In the genomic region with DNA sequence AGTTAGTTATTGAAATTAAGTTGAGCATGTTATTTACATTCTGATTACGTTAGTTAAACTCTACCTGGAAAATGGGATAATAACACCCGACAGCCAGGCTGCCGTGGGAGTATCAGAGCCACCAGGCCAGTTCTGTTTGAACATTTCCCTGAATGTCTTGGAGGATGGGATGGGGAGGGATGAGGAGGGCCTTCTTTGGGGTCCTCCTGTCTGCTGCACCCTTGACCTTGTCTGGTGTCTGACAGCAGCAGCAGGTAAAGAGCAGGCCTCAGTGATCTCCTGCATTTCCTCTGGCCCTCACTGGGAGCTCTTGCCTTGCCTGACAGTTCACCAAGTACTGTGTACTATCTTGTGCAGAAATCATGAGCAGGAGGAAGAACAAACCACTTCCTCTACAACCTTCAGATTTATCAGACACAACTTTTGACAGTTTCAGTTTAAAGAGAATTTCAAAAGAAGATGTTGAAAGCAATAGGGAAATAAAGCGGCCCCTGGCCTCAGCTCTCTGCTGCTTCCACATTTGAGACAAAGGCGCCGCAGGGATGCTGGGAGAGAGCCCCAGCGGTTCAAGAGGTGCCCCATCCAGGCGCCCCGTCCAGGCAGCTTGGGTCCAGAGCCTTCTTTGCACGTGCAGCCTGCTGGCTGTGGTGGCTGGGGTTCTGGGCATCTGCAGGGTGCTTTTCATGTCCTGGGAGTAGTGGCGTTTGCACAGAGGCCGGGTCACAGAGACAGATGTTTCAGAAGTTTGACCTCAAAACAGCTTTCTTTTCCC, we compare ENCODE assay signal across 8 cellular contexts. TPM values are rescaled to one million over a fixed set of nuclear protein-coding genes. Genes with fewer than 3 reads are reported as not detected.
A peak's percentile ranks its signal among the peaks of the same experiment; 100 is the strongest.
DNase-seq lines count a peak whose midpoint lies in the region; ATAC-seq and TF ChIP-seq lines count a peak whose summit lies in the region.

No MANE protein-coding gene starts in this region.

- DNase-seq in activated CD4-positive, alpha-beta T cell treated with anti-CD3 and anti-CD28 coated beads for 36 hours: peak; percentile 50
- no peak for DNase-seq in activated CD4-positive, alpha-beta T cell treated with anti-CD3 and anti-CD28 coated beads for 4 hours
- DNase-seq in SKM-1 (lab: John Stamatoyannopoulos, UW; ENCODE audit: unreplicated experiment) (peak; percentile 97), suprapubic skin (ENCODE audit: low spot score in 2 of 2) (no peak), hepatic stellate cell (ENCODE audit: low spot score) (no peak), glutamatergic neuron (no peak)

- TF ChIP-seq CTCF in suprapubic skin (IDR thresholded peaks at IDR 0.05) (no peak), glutamatergic neuron (IDR thresholded peaks at IDR 0.05; ENCODE audit: partially characterized antibody, unreplicated experiment) (no peak)

- H3K9me3 ChIP-seq in suprapubic skin: no peaks in the 10 kb centered on the region

- H3K4me1 Mint-ChIP-seq in activated CD4-positive, alpha-beta T cell treated with anti-CD3 and anti-CD28 coated beads for 36 hours: peaks cover 75% of the 10 kb centered on the region
- peaks cover 29% of the 10 kb centered on the region for H3K4me1 Mint-ChIP-seq in glutamatergic neuron (ENCODE audit: low read depth, unreplicated experiment)

- H3K9me3 Mint-ChIP-seq in activated CD4-positive, alpha-beta T cell treated with anti-CD3 and anti-CD28 coated beads for 36 hours (ENCODE audit: low read depth): no peaks in the 10 kb centered on the region
- H3K9me3 Mint-ChIP-seq in glutamatergic neuron (ENCODE audit: unreplicated experiment): peaks cover 3% of the 10 kb centered on the region

- peak overlapping the region; percentile 11 for H3K4me3 Mint-ChIP-seq in activated CD4-positive, alpha-beta T cell treated with anti-CD3 and anti-CD28 coated beads for 36 hours
- no peak overlapping the region for H3K4me3 Mint-ChIP-seq in glutamatergic neuron (ENCODE audit: unreplicated experiment)

- no peak for TF ChIP-seq EP300 in suprapubic skin (IDR thresholded peaks at IDR 0.05)

- peaks cover 51% of the 10 kb centered on the region for H3K4me1 ChIP-seq in suprapubic skin

- no peak for TF ChIP-seq POLR2A in suprapubic skin (IDR thresholded peaks at IDR 0.05)

- WGBS in suprapubic skin: 75% methylated on average over 12 of the region's 12 CpGs

- peak overlapping the region; percentile 15 for H3K4me3 ChIP-seq in suprapubic skin

- peak overlapping the region; percentile 83 for H3K27ac Mint-ChIP-seq in activated CD4-positive, alpha-beta T cell treated with anti-CD3 and anti-CD28 coated beads for 36 hours
- H3K27ac Mint-ChIP-seq in glutamatergic neuron (ENCODE audit: unreplicated experiment): no peak overlapping the region

- H3K27me3 ChIP-seq in suprapubic skin: no peaks in the 10 kb centered on the region

- CTCF ChIA-PET in activated CD4-positive, alpha-beta T cell treated with anti-CD3 and anti-CD28 coated beads for 36 hours (lab: Charles Lee): interaction anchor here (0.9 to 1.3 kb wide), 2 partner anchors 16 to 30 kb away, joined by 3 to 6 read pairs; no protein-coding TSS in a partner anchor

- H3K36me3 ChIP-seq in suprapubic skin: peaks cover 8% of the 10 kb centered on the region

- POLR2A ChIA-PET in activated CD4-positive, alpha-beta T cell treated with anti-CD3 and anti-CD28 coated beads for 36 hours (lab: Charles Lee): interaction anchor here (0.8 to 1.6 kb wide), 2 partner anchors 19 to 146 kb away, joined by 3 to 4 read pairs; no protein-coding TSS in a partner anchor

- H3K36me3 Mint-ChIP-seq in activated CD4-positive, alpha-beta T cell treated with anti-CD3 and anti-CD28 coated beads for 36 hours (ENCODE audit: low read depth): no peaks in the 10 kb centered on the region
- H3K36me3 Mint-ChIP-seq in glutamatergic neuron (ENCODE audit: unreplicated experiment): no peaks in the 10 kb centered on the region

- intact Hi-C loops in activated CD4-positive, alpha-beta T cell treated with anti-CD3 and anti-CD28 coated beads for 36 hours (cut with DNase I, micrococcal nuclease): no loop called here

- H3K27me3 Mint-ChIP-seq in activated CD4-positive, alpha-beta T cell treated with anti-CD3 and anti-CD28 coated beads for 36 hours: no peaks in the 10 kb centered on the region
- H3K27me3 Mint-ChIP-seq in glutamatergic neuron (ENCODE audit: unreplicated experiment): peaks cover 6% of the 10 kb centered on the region

- ATAC-seq in activated CD4-positive, alpha-beta T cell treated with anti-CD3 and anti-CD28 coated beads for 36 hours: peak; percentile 91
- ATAC-seq in HG03025 (IDR thresholded peaks at IDR 0.05; ENCODE audit: low FRiP score, unreplicated experiment) (peak; percentile 80), esophagus mucosa (peak; percentile 41)

- H3K27ac ChIP-seq in suprapubic skin: no peak overlapping the region

RNA-seq across cellular contexts. Expression of a gene that starts 25.3 kb away (rescaled TPM):
- 10 to 100 TPM; 39.1 to 40.3 TPM for total RNA-seq in activated CD4-positive, alpha-beta T cell treated with anti-CD3 and anti-CD28 coated beads for 36 hours
- 47.0 TPM for total RNA-seq in esophagus mucosa
- 10 to 100 TPM; 63.9 to 89.9 (median 70.0) TPM for total RNA-seq in suprapubic skin
- total RNA-seq in glutamatergic neuron (ENCODE audit: unreplicated experiment): 163 TPM

Comparison
In these comparisons a context has a peak if more than half of its experiments do, and no peak if none do; other contexts are left out.
1. DNase-seq: peak in activated CD4-positive, alpha-beta T cell treated with anti-CD3 and anti-CD28 coated beads for 36 hours (single experiment) and SKM-1 (single experiment); none in activated CD4-positive, alpha-beta T cell treated with anti-CD3 and anti-CD28 coated beads for 4 hours (0 of 2), suprapubic skin (0 of 2), hepatic stellate cell (single experiment) and glutamatergic neuron (single experiment).
2. ATAC-seq: peak in every context shown above with its lines; median percentile 91 in activated CD4-positive, alpha-beta T cell treated with anti-CD3 and anti-CD28 coated beads for 36 hours; 80 in HG03025; 41 in esophagus mucosa.